In genomic region chr22:41947181-41948080, GRCh38 we compare ENCODE assay signal across 1 cellular context.
A peak's percentile ranks its signal among the peaks of the same experiment; 100 is the strongest.
TF ChIP-seq lines count a peak whose summit lies in the region.

No MANE protein-coding gene starts in this region.

TF ChIP-seq in K562, 482 proteins besides CTCF, POLR2A, EP300 and RAD21 (continues in another document):
- TF ChIP-seq NRF1 (conservative IDR thresholded peaks at IDR 0.05 in 1 of 2, IDR thresholded peaks at IDR 0.05 in 1 of 2) (0 out of 4 replicates have a peak, but pooled peaks of 1 of the 2 experiments have one; percentile 53), ATF1 (CRISPR knock-in tag; IDR thresholded peaks at IDR 0.05) (no peak), ATF1 (tag; IDR thresholded peaks at IDR 0.05) (peak; percentile 18; the same call in 1 of the 2 replicates), NBN (IDR thresholded peaks at IDR 0.05; ENCODE audit: low read depth) (0 out of 2 replicates have a peak, but pooled peaks have one; percentile 12), EP400 (IDR thresholded peaks at IDR 0.05) (peak; percentile 51), ARID1B (IDR thresholded peaks at IDR 0.05) (no peak), MLLT1 (IDR thresholded peaks at IDR 0.05) (peak in 1 of 2 experiments; percentile 42; a peak in 1 of 4 replicates), LCOR (CRISPR knock-in tag; IDR thresholded peaks at IDR 0.05) (peak; percentile 67; the same call in 1 of the 2 replicates), KLF13 (tag; IDR thresholded peaks at IDR 0.05; ENCODE audit: borderline replicate concordance, low read depth) (peak; percentile 76; the same call in 1 of the 2 replicates), ZSCAN32 (CRISPR knock-in tag; IDR thresholded peaks at IDR 0.05) (no peak), MXI1 (IDR thresholded peaks at IDR 0.05; ENCODE audit: low read depth, low read length) (peak; percentile 76), BRF2 (IDR thresholded peaks at IDR 0.05; ENCODE audit: borderline replicate concordance, insufficient read depth, insufficient read length) (no peak), ZBTB40 (IDR thresholded peaks at IDR 0.05) (peak; percentile 4; the same call in 1 of the 2 replicates), ZBTB40 (CRISPR knock-in tag; IDR thresholded peaks at IDR 0.05) (no peak), RAD51 (IDR thresholded peaks at IDR 0.05; ENCODE audit: borderline replicate concordance, low read depth) (peak; percentile 88; the same call in 1 of the 2 replicates), SMAD3 (CRISPR knock-in tag; conservative IDR thresholded peaks at IDR 0.05) (no peak), HMGXB4 (CRISPR knock-in tag; IDR thresholded peaks at IDR 0.05) (no peak), ZEB2 (IDR thresholded peaks at IDR 0.05) (no peak), MAZ (CRISPR knock-in tag; conservative IDR thresholded peaks at IDR 0.05 in 1 of 2, IDR thresholded peaks at IDR 0.05 in 1 of 2) (0 out of 4 replicates have a peak, but pooled peaks of 1 of the 2 experiments have one; percentile 2), ZNF121 (CRISPR knock-in tag; conservative IDR thresholded peaks at IDR 0.05) (peak; percentile 45; the same call in 1 of the 2 replicates), KAT7 (CRISPR knock-in tag; IDR thresholded peaks at IDR 0.05; ENCODE audit: borderline replicate concordance) (peak; percentile 75; the same call in 1 of the 2 replicates), FOXP4 (CRISPR knock-in tag; IDR thresholded peaks at IDR 0.05; ENCODE audit: borderline replicate concordance) (0 out of 2 replicates have a peak, but pooled peaks have one; percentile 61), AFF1 (IDR thresholded peaks at IDR 0.05; ENCODE audit: low read depth in 1 of 2, partially characterized antibody in 2 of 2) (peak in 1 of 2 experiments; percentile 30), BCOR (IDR thresholded peaks at IDR 0.05) (0 out of 2 replicates have a peak, but pooled peaks have one; percentile 51), ZNF592 (IDR thresholded peaks at IDR 0.05) (0 out of 2 replicates have a peak, but pooled peaks have one; percentile 8), ID3 (CRISPR knock-in tag; IDR thresholded peaks at IDR 0.05) (no peak), ID3 (tag; IDR thresholded peaks at IDR 0.05) (0 out of 2 replicates have a peak, but pooled peaks have one; percentile 42), DPF2 (IDR thresholded peaks at IDR 0.05) (peak; percentile 29; the same call in 1 of the 2 replicates), ZNF133 (CRISPR knock-in tag; IDR thresholded peaks at IDR 0.05) (no peak), ARHGAP35 (IDR thresholded peaks at IDR 0.05; ENCODE audit: partially characterized antibody) (no peak)
